In the genomic region with DNA sequence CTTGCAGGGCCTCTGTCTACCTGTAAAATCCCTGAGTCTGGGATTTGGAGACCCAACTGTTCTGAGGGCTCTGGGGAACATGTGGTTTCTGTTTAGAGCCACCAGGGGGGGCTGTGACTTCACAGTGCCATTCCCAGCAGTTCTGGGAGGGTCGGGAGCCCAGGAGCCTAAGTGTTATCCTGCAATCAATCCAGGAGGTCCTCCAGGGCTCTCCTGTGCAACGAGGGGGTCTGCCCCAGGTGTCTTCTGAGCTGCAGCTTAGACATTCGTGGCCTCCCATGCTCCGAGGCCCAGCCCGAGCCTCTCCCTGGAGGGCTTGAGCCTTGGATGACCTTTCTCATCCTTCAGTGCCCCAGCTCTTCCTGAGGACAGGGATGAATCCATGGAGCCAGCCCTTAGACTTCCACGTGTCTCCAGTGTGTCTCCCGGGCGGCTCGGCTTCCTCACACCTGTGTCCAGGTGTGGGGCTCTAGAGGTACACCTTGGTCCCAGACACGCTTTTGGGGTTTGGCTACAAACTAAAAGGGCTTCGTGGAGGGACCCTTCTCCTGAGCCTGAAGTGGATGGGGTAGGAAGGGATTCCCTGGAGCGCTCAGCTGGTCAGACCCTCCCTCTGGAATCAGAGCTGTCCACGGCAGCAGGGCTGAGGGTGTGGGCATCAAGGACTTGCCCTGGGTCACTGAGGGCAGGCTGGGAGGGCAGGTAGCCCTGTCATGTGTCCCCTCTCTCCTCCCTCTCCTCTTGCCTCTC, we compare ENCODE assay signal across 8 cellular contexts. TPM values are rescaled to one million over a fixed set of nuclear protein-coding genes. Genes with fewer than 3 reads are reported as not detected.
A peak's percentile ranks its signal among the peaks of the same experiment; 100 is the strongest.
DNase-seq lines count a peak whose midpoint lies in the region; ATAC-seq, FAIRE-seq and TF ChIP-seq lines count a peak whose summit lies in the region.

No MANE protein-coding gene starts in this region.

- no peaks in the 10 kb centered on the region for H3K36me3 Mint-ChIP-seq in activated CD8-positive, alpha-beta memory T cell treated with anti-CD3 and anti-CD28 coated beads, Interleukin-2, amount 10 ng/mL, durations not matched to agents 7 days and 5 days
- H3K36me3 Mint-ChIP-seq in glutamatergic neuron (ENCODE audit: unreplicated experiment): no peaks in the 10 kb centered on the region

- intact Hi-C loops in pancreas (cut with DNase I): loop anchor here in 2 of 3 donors (5.0 to 10.0 kb wide), 2 partner anchors 312 to 325 kb away; no protein-coding TSS in a partner anchor

- H3K27ac Mint-ChIP-seq in activated CD8-positive, alpha-beta memory T cell treated with anti-CD3 and anti-CD28 coated beads, Interleukin-2, amount 10 ng/mL, durations not matched to agents 7 days and 5 days: no peak overlapping the region
- no peak overlapping the region for H3K27ac Mint-ChIP-seq in glutamatergic neuron (ENCODE audit: unreplicated experiment)

- H3K27ac ChIP-seq in pancreas: no peak overlapping the region

- H3K4me1 ChIP-seq in pancreas: no peaks in the 10 kb centered on the region

- no peaks in the 10 kb centered on the region for H3K9me3 Mint-ChIP-seq in activated CD8-positive, alpha-beta memory T cell treated with anti-CD3 and anti-CD28 coated beads, Interleukin-2, amount 10 ng/mL, durations not matched to agents 7 days and 5 days (ENCODE audit: low read depth)
- no peaks in the 10 kb centered on the region for H3K9me3 Mint-ChIP-seq in glutamatergic neuron (ENCODE audit: unreplicated experiment)

- CTCF ChIA-PET in activated CD8-positive, alpha-beta memory T cell treated with anti-CD3 and anti-CD28 coated beads, Interleukin-2, amount 10 ng/mL, durations not matched to agents 7 days and 5 days (lab: Charles Lee): interaction anchor here (1.1 to 3.7 kb wide), 6 partner anchors 9 to 180 kb away, joined by 3 to 15 read pairs (median 6); no protein-coding TSS in a partner anchor

- no peak for DNase-seq in AG09309 (ENCODE audit: low read depth)
- peak; percentile 69 for DNase-seq in GM10266 (ENCODE audit: extremely low spot score)
- peak; percentile 70 for DNase-seq in NCI-H1694 treated with DMSO at 0.1 percent for 48 hours (lab: John Stamatoyannopoulos, UW)
- DNase-seq in activated CD8-positive, alpha-beta memory T cell treated with anti-CD3 and anti-CD28 coated beads, Interleukin-2, amount 10 ng/mL, durations not matched to agents 7 days and 5 days: no peak
- peak; percentile 72 for DNase-seq in glutamatergic neuron
- peak in 1 of 6 donors; percentile 52 for DNase-seq in pancreas

- 62 to 69% methylated on average over 13 of the region's 13 CpGs for WGBS in pancreas, 2 donors

- H3K36me3 ChIP-seq in pancreas: no peaks in the 10 kb centered on the region

- peak; percentile 61 for ATAC-seq in activated CD8-positive, alpha-beta memory T cell treated with anti-CD3 and anti-CD28 coated beads, Interleukin-2, amount 10 ng/mL, durations not matched to agents 7 days and 5 days
- ATAC-seq in pancreas (peak; percentile 67 to 90 (median 86)), GM21825 (IDR thresholded peaks at IDR 0.05; ENCODE audit: unreplicated experiment) (no peak), GM18511 (IDR thresholded peaks at IDR 0.05; ENCODE audit: unreplicated experiment) (no peak)

- no peaks in the 10 kb centered on the region for H3K4me1 Mint-ChIP-seq in activated CD8-positive, alpha-beta memory T cell treated with anti-CD3 and anti-CD28 coated beads, Interleukin-2, amount 10 ng/mL, durations not matched to agents 7 days and 5 days
- peaks cover 17% of the 10 kb centered on the region for H3K4me1 Mint-ChIP-seq in glutamatergic neuron (ENCODE audit: low read depth, unreplicated experiment)

- FAIRE-seq in pancreas (lab: Jason Lieb, UNC): no peak

- H3K27me3 ChIP-seq in pancreas: no peaks in the 10 kb centered on the region

- H3K4me3 Mint-ChIP-seq in activated CD8-positive, alpha-beta memory T cell treated with anti-CD3 and anti-CD28 coated beads, Interleukin-2, amount 10 ng/mL, durations not matched to agents 7 days and 5 days: no peak overlapping the region
- no peak overlapping the region for H3K4me3 Mint-ChIP-seq in glutamatergic neuron (ENCODE audit: unreplicated experiment)

- no peaks in the 10 kb centered on the region for H3K9me3 ChIP-seq in pancreas

- TF ChIP-seq CTCF in AG09309 (IDR thresholded peaks at IDR 0.05; ENCODE audit: control insufficient read depth, insufficient read depth, low read depth, low read length, missing control alignments) (peak; percentile 89), GM10266 (IDR thresholded peaks at IDR 0.05; ENCODE audit: control insufficient read depth, insufficient read depth, low read depth, missing control alignments) (peak; percentile 71), glutamatergic neuron (IDR thresholded peaks at IDR 0.05; ENCODE audit: partially characterized antibody, unreplicated experiment) (peak; percentile 85), pancreas (IDR thresholded peaks at IDR 0.05) (peak; percentile 62 to 87 (median 80))

- peaks cover 7% of the 10 kb centered on the region for H3K27me3 Mint-ChIP-seq in activated CD8-positive, alpha-beta memory T cell treated with anti-CD3 and anti-CD28 coated beads, Interleukin-2, amount 10 ng/mL, durations not matched to agents 7 days and 5 days
- H3K27me3 Mint-ChIP-seq in glutamatergic neuron (ENCODE audit: unreplicated experiment): peaks cover 4% of the 10 kb centered on the region

- H3K4me3 ChIP-seq in AG09309 (ENCODE audit: control insufficient read depth, low read depth, low read length) (no peak overlapping the region), pancreas (no peak overlapping the region)

RNA-seq across cellular contexts. Expression of a gene that starts 20.3 kb away (rescaled TPM):
- total RNA-seq in activated CD8-positive, alpha-beta memory T cell treated with anti-CD3 and anti-CD28 coated beads, Interleukin-2, amount 10 ng/mL, durations not matched to agents 7 days and 5 days: 10 to 100 TPM; 16.0 to 19.4 TPM
- total RNA-seq in glutamatergic neuron (ENCODE audit: unreplicated experiment): 35.0 TPM
- total RNA-seq in pancreas: 10 to 100 TPM in 4 of 6 donors, 1 to 10 TPM in 2; 7.6 to 24.4 (median 14.0) TPM
- polyA plus RNA-seq in pancreas: 10 to 100 TPM; 45.3 to 60.7 TPM

RNA-seq across cellular contexts. Expression of a gene that starts 23.4 kb away (rescaled TPM):
- total RNA-seq in activated CD8-positive, alpha-beta memory T cell treated with anti-CD3 and anti-CD28 coated beads, Interleukin-2, amount 10 ng/mL, durations not matched to agents 7 days and 5 days: 1 to 10 TPM; 1.4 to 2.2 TPM
- total RNA-seq in glutamatergic neuron (ENCODE audit: unreplicated experiment) (139 TPM), pancreas (1 to 10 TPM; 2.5 to 6.8 (median 5.3) TPM)
- polyA plus RNA-seq in pancreas: 10 to 100 TPM in 1 of 2 donors, 1 to 10 TPM in 1; 6.0 to 18.1 TPM

RNA-seq across cellular contexts. Expression of a gene that starts 54.2 kb away (rescaled TPM):
- 100 to 1,000 TPM; 183 to 227 TPM for total RNA-seq in activated CD8-positive, alpha-beta memory T cell treated with anti-CD3 and anti-CD28 coated beads, Interleukin-2, amount 10 ng/mL, durations not matched to agents 7 days and 5 days
- total RNA-seq in glutamatergic neuron (ENCODE audit: unreplicated experiment): 21.3 TPM
- 1 to 10 TPM; 2.3 to 5.2 (median 4.0) TPM for total RNA-seq in pancreas
- polyA plus RNA-seq in pancreas: 1 to 10 TPM; 1.5 to 1.7 TPM

Comparison
In these comparisons a context has a peak if more than half of its experiments do, and no peak if none do; other contexts are left out.
1. DNase-seq: peak in GM10266 (single experiment), NCI-H1694 treated with DMSO at 0.1 percent for 48 hours (single experiment) and glutamatergic neuron (single experiment); none in AG09309 (single experiment) and activated CD8-positive, alpha-beta memory T cell treated with anti-CD3 and anti-CD28 coated beads, Interleukin-2, amount 10 ng/mL, durations not matched to agents 7 days and 5 days (single experiment).
2. ATAC-seq: peak in activated CD8-positive, alpha-beta memory T cell treated with anti-CD3 and anti-CD28 coated beads, Interleukin-2, amount 10 ng/mL, durations not matched to agents 7 days and 5 days (single experiment) and pancreas (4 of 4); none in GM21825 (single experiment) and GM18511 (single experiment).
3. RNA of a gene that starts 23.4 kb away (total RNA-seq): 139 TPM in glutamatergic neuron (single experiment); 2.5 to 6.8 TPM in pancreas and 1.4 to 2.2 TPM in activated CD8-positive, alpha-beta memory T cell treated with anti-CD3 and anti-CD28 coated beads, Interleukin-2, amount 10 ng/mL, durations not matched to agents 7 days and 5 days; every median in the first group is over 10 times any median in the second.
4. Peak in every context shown above with its lines, with median percentiles within 50 percentile points of each other: CTCF ChIP-seq.